Comparison of ENCODE assay signal across 1 cellular context in genomic region chr1:151829352-151830046, GRCh38.
TF ChIP-seq lines count a peak whose summit lies in the region.

No MANE protein-coding gene starts in this region.

TF ChIP-seq in SK-N-SH, 30 proteins besides CTCF, POLR2A, EP300 and RAD21 (continued from another document):
- no peak for TF ChIP-seq RFX5 (IDR thresholded peaks at IDR 0.05; ENCODE audit: low read length)
- TF ChIP-seq JUND (IDR thresholded peaks at IDR 0.05), result no peak
- no peak for TF ChIP-seq IRF3 (IDR thresholded peaks at IDR 0.05; ENCODE audit: low read depth, low read length)
- TF ChIP-seq POLR2AphosphoS5 (IDR thresholded peaks at IDR 0.05; ENCODE audit: low read depth, low read length), result no peak
- TF ChIP-seq USF2 (IDR thresholded peaks at IDR 0.05; ENCODE audit: borderline replicate concordance, low read depth, low read length), result no peak
- no peak for TF ChIP-seq FOXM1 (IDR thresholded peaks at IDR 0.05; ENCODE audit: low read depth)
- no peak for TF ChIP-seq NRF1 (IDR thresholded peaks at IDR 0.05; ENCODE audit: low read depth, low read length)
- TF ChIP-seq ZBTB33 (IDR thresholded peaks at IDR 0.05; ENCODE audit: borderline replicate concordance, low read depth), result no peak
- TF ChIP-seq FOXJ3 (CRISPR knock-in tag; IDR thresholded peaks at IDR 0.05), result no peak
- TF ChIP-seq SIN3A (IDR thresholded peaks at IDR 0.05; ENCODE audit: borderline replicate concordance, low read depth, low read length), result no peak
- TF ChIP-seq RCOR1 (IDR thresholded peaks at IDR 0.05; ENCODE audit: low read length), result no peak
- TF ChIP-seq MXI1 (IDR thresholded peaks at IDR 0.05; ENCODE audit: low read depth, low read length), result no peak
- TF ChIP-seq USF1 (IDR thresholded peaks at IDR 0.05; ENCODE audit: borderline replicate concordance, low read depth), result no peak
- no peak for TF ChIP-seq TCF12 (IDR thresholded peaks at IDR 0.05)
- no peak for TF ChIP-seq GABPA (IDR thresholded peaks at IDR 0.05; ENCODE audit: low read depth)
